8 cellular contexts compared by ENCODE assay signal in the genomic region with DNA sequence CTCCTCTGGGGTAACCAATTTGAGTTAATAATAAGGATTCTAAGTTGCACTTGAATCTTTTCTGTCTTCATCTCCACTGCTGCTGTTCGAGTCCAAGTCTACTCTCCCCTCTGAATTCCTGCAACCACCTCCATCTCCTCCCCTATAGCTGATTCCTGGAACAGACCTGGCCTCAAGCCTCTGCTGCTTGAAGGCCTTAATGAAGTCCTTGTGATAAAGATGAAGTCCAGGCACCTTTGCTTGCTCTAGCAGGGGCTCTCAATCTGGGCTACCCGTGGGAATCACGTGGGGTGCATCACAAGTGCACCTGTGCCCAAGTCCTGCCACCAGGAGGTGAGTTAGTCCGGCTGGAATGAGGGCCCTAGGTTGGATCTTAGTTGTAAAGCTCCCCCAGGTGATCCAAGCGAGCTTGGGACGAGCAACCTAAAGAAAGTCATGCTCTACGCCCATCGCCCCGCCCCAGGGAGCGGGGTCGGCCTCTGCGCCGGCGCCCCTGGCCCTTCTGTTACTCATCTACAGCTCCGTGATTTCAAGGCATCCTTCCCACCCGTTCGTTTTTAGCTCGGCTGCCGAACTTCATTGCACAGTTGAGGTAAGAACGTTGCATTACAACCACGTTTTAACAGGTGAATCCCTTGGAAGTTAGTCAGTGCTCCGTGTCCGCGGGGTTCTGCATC. TPM values are rescaled to one million over a fixed set of nuclear protein-coding genes. Genes with fewer than 3 reads are reported as not detected.
A peak's percentile ranks its signal among the peaks of the same experiment; 100 is the strongest.
DNase-seq lines count a peak whose midpoint lies in the region; ATAC-seq and TF ChIP-seq lines count a peak whose summit lies in the region.

No MANE protein-coding gene starts in this region.

- intact Hi-C loops in heart right ventricle (cut with DNase I), result loop anchor here in 1 of 10 donors (10.0 kb wide), 1 partner anchor 291 kb away; no protein-coding TSS in a partner anchor
- intact Hi-C loops in left cardiac atrium (cut with DNase I), result no loop called here
- intact Hi-C loops in PC-9 (cut with micrococcal nuclease; ENCODE audit: unreplicated experiment), result no loop called here
- intact Hi-C loops in natural killer cell (cut with micrococcal nuclease), result loop anchor here (10.0 kb wide), 1 partner anchor 49 kb away; a partner anchor contains a TSS

- peak overlapping the region; percentile 59 to 95 (median 82) for H3K4me3 ChIP-seq in heart right ventricle
- H3K4me3 ChIP-seq in PC-9, result no peak overlapping the region
- H3K4me3 ChIP-seq in duodenal mucosa (ENCODE audit: low read depth in 1 of 2, low read length in 2 of 2), result peak overlapping the region; percentile 69 to 78

- peaks cover 52% of the 10 kb centered on the region; the same call in 1 of the 2 replicates for H3F3A ChIP-seq in PC-9 (ENCODE audit: insufficient read depth, low read depth)

- 29 to 42% methylated on average over 24 of the region's 24 CpGs for WGBS in heart right ventricle, 2 donors

- H3K27me3 ChIP-seq in heart right ventricle (no peaks in the 10 kb centered on the region), PC-9 (ENCODE audit: insufficient read depth, low read depth) (no peaks in the 10 kb centered on the region), duodenal mucosa (ENCODE audit: control insufficient read depth in 1 of 2, insufficient read depth in 2 of 2, low read length in 2 of 2) (no peaks in the 10 kb centered on the region)

- no peaks in the 10 kb centered on the region for H3K36me3 Mint-ChIP-seq in natural killer cell

- no peaks in the 10 kb centered on the region for H3K9me2 ChIP-seq in PC-9 (ENCODE audit: insufficient read depth)

- DNase-seq in heart right ventricle (no peak), left cardiac atrium (no peak), PC-9 (no peak), natural killer cell (no peak), putamen (ENCODE audit: low spot score) (no peak)

- H3K79me2 ChIP-seq in PC-9 (ENCODE audit: low read depth), result no peaks in the 10 kb centered on the region; the same call in 1 of the 2 replicates

- no peak overlapping the region for H3K4me2 ChIP-seq in PC-9

- H3K36me3 ChIP-seq in heart right ventricle, result peaks cover 0 to 42% (median 3%) of the 10 kb centered on the region in 9 donors
- H3K36me3 ChIP-seq in PC-9 (ENCODE audit: low read depth), result peaks cover 13% of the 10 kb centered on the region; the same call in 1 of the 2 replicates
- H3K36me3 ChIP-seq in duodenal mucosa (ENCODE audit: control insufficient read depth in 1 of 2, insufficient read depth in 2 of 2, low read length in 2 of 2), result peaks cover under 1 to 6% of the 10 kb centered on the region in 2 donors

- H4K20me1 ChIP-seq in PC-9 (ENCODE audit: insufficient read depth), result no peaks in the 10 kb centered on the region

- no peak overlapping the region for H2AFZ ChIP-seq in PC-9

- H3K9me3 Mint-ChIP-seq in natural killer cell, result no peaks in the 10 kb centered on the region

- peak overlapping the region; percentile 81 to 83 for H3K9ac ChIP-seq in duodenal mucosa (ENCODE audit: low read depth in 1 of 2, low read length in 2 of 2)

- H3K4me3 Mint-ChIP-seq in natural killer cell, result peak overlapping the region; percentile 87

- TF ChIP-seq CTCF in heart right ventricle (IDR thresholded peaks at IDR 0.05), result peak in 1 of 9 donors; percentile 18
- TF ChIP-seq CTCF in PC-9 (conservative IDR thresholded peaks at IDR 0.05), result peak; percentile 36; the same call in 1 of the 2 replicates
- no peak for TF ChIP-seq CTCF in natural killer cell (IDR thresholded peaks at IDR 0.05)

- no peaks in the 10 kb centered on the region for H3K27me3 Mint-ChIP-seq in natural killer cell (ENCODE audit: low read depth in 2 of 2)

- H3K27ac Mint-ChIP-seq in natural killer cell, result peak overlapping the region; percentile 81 to 82

- BruUV-seq in PC-9 (replicated peaks; lab: Mats Ljungman, UMichigan), result TSS peak; percentile 24

- peak overlapping the region in 7 of 10 donors; percentile 85 to 92 (median 91) for H3K27ac ChIP-seq in heart right ventricle
- H3K27ac ChIP-seq in PC-9, result no peak overlapping the region
- no peak overlapping the region for H3K27ac ChIP-seq in duodenal mucosa (ENCODE audit: low read depth, low read length)

- H3K4me1 ChIP-seq in heart right ventricle (peaks cover 0 to 46% (median 29%) of the 10 kb centered on the region in 9 donors), PC-9 (replicated peaks; ENCODE audit: insufficient read depth) (peaks cover 11% of the 10 kb centered on the region), duodenal mucosa (ENCODE audit: control insufficient read depth in 1 of 2, insufficient read depth in 2 of 2, low read length in 2 of 2) (peaks cover 8 to 23% of the 10 kb centered on the region in 2 donors)

- CTCF ChIA-PET in PC-9 (lab: Charles Lee), result interaction anchor here (0.7 kb wide), 1 partner anchor 140 kb away, joined by 10 read pairs; no protein-coding TSS in a partner anchor

- H3K9me3 ChIP-seq in heart right ventricle (no peaks in the 10 kb centered on the region), PC-9 (ENCODE audit: insufficient read depth, low read depth) (no peaks in the 10 kb centered on the region), duodenal mucosa (ENCODE audit: control insufficient read depth in 1 of 2, low read length in 2 of 2) (no peaks in the 10 kb centered on the region)

- POLR2A ChIA-PET in PC-9 (lab: Charles Lee; ENCODE audit: unreplicated experiment), result no interaction called here

- peaks cover 24 to 29% of the 10 kb centered on the region in 2 donors for H3K4me1 Mint-ChIP-seq in natural killer cell

- ATAC-seq in heart right ventricle (peak in 4 of 8 donors; percentile 1 to 12 (median 4)), left cardiac atrium (no peak), natural killer cell (no peak), GM18909 (IDR thresholded peaks at IDR 0.05; ENCODE audit: poor library complexity, unreplicated experiment) (no peak), GM18861 (IDR thresholded peaks at IDR 0.05; ENCODE audit: unreplicated experiment) (no peak)

RNA-seq across cellular contexts. Expression of a gene that starts 0.9 kb away (rescaled TPM):
- total RNA-seq in heart right ventricle (10 to 100 TPM; 77.1 to 94.5 (median 87.7) TPM), left cardiac atrium (10 to 100 TPM; 60.0 to 64.3 TPM), PC-9 (2021) (28.7 and 37.3 TPM in 2 replicates), natural killer cell (10 to 100 TPM; 41.4 to 51.4 (median 45.4) TPM)
- polyA plus RNA-seq in heart right ventricle, result 100 to 1,000 TPM in 1 of 2 donors, 10 to 100 TPM in 1; 77.8 to 103 TPM

RNA-seq across cellular contexts. Expression of a gene that starts 50.0 kb away (rescaled TPM):
- 10 to 100 TPM; 12.8 to 19.8 (median 16.5) TPM for total RNA-seq in heart right ventricle
- polyA plus RNA-seq in heart right ventricle, result 10 to 100 TPM; 13.8 to 14.8 TPM
- total RNA-seq in left cardiac atrium, result 10 to 100 TPM; 13.8 to 21.3 TPM
- total RNA-seq in PC-9 (2021), result 52.0 and 61.5 TPM in 2 replicates
- total RNA-seq in natural killer cell, result 10 to 100 TPM; 28.4 to 30.7 (median 28.7) TPM

RNA-seq across cellular contexts. Expression of a gene that starts 50.1 kb away (rescaled TPM):
- 100 to 1,000 TPM in 8 of 10 donors, 10 to 100 TPM in 2; 51.4 to 224 (median 134) TPM for total RNA-seq in heart right ventricle
- 100 to 1,000 TPM; 112 to 165 TPM for polyA plus RNA-seq in heart right ventricle
- total RNA-seq in left cardiac atrium, result 100 to 1,000 TPM; 107 to 161 TPM
- 68.1 and 82.5 TPM in 2 replicates for total RNA-seq in PC-9 (2021)
- 100 to 1,000 TPM in 1 of 3 donors, 10 to 100 TPM in 2; 66.9 to 114 (median 91.7) TPM for total RNA-seq in natural killer cell

Comparison
In these comparisons a context has a peak if more than half of its experiments do, and no peak if none do; other contexts are left out.
1. H3K27ac ChIP-seq: peak in heart right ventricle (7 of 10); none in PC-9 (single experiment) and duodenal mucosa (single experiment).